Comparison of ENCODE assay signal across 1 cellular context in the genomic region with DNA sequence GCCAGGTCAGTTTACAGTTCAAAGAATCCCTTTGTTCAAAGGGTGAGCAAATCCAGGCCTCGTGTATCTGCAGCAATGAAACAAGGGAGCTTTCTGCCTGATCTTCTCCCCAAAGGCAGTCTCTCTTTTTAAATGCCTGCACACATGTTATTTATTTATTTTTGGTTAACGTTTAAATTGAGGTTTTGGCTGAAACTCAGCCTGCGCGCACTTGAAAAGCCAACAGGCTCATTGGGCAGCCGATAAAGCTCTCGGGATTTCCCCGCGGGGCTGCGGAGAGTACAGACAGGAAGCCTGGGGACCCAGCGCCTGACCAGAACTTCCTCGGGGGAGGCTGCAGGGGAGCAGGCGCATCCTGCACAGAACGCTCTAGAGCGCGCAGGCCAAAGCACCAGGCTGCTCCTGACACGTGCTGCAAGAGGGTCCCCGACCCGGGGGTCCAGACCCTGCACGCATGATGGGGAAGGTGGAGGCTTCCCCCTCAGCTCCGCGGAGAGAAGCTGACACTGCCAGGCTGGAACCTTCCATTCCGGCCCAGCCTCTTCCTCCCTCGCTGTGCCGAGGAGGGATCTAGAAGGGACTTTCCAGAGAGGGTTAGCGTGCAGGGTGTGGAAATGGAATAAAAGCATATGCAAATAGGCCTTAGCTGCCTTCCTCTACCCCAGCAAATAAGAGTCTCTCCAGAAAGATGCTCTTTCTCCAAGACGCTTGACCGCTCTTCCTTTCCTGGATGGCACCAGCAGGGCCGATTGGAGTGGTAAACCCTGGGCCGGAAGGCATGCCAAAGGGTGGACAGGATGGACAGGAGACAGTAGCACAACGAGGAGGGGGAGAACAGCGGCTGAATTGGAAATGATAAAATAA.
TF ChIP-seq lines count a peak whose summit lies in the region.

No MANE protein-coding gene starts in this region.

TF ChIP-seq in GM12878, 131 proteins besides CTCF, POLR2A, EP300 and RAD21 (continued from another document):
- TF ChIP-seq, protein P1, sequence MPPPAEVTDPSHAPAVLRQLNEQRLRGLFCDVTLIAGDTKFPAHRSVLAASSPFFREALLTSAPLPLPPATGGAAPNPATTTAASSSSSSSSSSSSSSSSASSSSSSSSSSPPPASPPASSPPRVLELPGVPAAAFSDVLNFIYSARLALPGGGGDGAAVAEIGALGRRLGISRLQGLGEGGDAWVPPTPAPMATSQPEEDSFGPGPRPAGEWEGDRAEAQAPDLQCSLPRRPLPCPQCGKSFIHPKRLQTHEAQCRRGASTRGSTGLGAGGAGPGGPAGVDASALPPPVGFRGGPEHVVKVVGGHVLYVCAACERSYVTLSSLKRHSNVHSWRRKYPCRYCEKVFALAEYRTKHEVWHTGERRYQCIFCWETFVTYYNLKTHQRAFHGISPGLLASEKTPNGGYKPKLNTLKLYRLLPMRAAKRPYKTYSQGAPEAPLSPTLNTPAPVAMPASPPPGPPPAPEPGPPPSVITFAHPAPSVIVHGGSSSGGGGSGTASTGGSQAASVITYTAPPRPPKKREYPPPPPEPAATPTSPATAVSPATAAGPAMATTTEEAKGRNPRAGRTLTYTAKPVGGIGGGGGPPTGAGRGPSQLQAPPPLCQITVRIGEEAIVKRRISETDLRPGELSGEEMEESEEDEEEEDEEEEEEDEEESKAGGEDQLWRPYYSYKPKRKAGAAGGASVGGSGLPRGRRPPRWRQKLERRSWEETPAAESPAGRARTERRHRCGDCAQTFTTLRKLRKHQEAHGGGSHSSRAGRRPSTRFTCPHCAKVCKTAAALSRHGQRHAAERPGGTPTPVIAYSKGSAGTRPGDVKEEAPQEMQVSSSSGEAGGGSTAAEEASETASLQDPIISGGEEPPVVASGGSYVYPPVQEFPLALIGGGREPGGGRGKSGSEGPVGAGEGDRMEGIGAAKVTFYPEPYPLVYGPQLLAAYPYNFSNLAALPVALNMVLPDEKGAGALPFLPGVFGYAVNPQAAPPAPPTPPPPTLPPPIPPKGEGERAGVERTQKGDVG (CRISPR knock-in tag; IDR thresholded peaks at IDR 0.05), result no peak
- peak; percentile 65; the same call in 1 of the 2 replicates for TF ChIP-seq RB1 (IDR thresholded peaks at IDR 0.05; ENCODE audit: borderline replicate concordance)
- TF ChIP-seq CREB1 (IDR thresholded peaks at IDR 0.05; ENCODE audit: low read depth), result peak; percentile 42
- peak; percentile 3 for TF ChIP-seq BACH1 (IDR thresholded peaks at IDR 0.05; ENCODE audit: borderline replicate concordance)
- TF ChIP-seq FOXK2 (IDR thresholded peaks at IDR 0.05), result no peak
- TF ChIP-seq POU2F2 (IDR thresholded peaks at IDR 0.05; ENCODE audit: borderline replicate concordance, low read depth, low read length), result peak; percentile 100
- no peak for TF ChIP-seq NFXL1 (IDR thresholded peaks at IDR 0.05; ENCODE audit: borderline replicate concordance)
- TF ChIP-seq BMI1 (IDR thresholded peaks at IDR 0.05; ENCODE audit: borderline replicate concordance), result no peak; the same call in 1 of the 2 replicates
- TF ChIP-seq PAX8 (IDR thresholded peaks at IDR 0.05), result no peak
- peak; percentile 75 for TF ChIP-seq HDAC6 (IDR thresholded peaks at IDR 0.05; ENCODE audit: unreplicated experiment)
- TF ChIP-seq EGR1 (IDR thresholded peaks at IDR 0.05; ENCODE audit: borderline replicate concordance in 1 of 2, low read depth in 2 of 2, low read length in 2 of 2), result peak in 1 of 2 experiments; percentile 72; a peak in 1 of 3 replicates
